17 cellular contexts compared by ENCODE assay signal in genomic region chr3:117630469-117630868, GRCh38.
DNase-seq lines count a peak whose midpoint lies in the region; ATAC-seq and TF ChIP-seq lines count a peak whose summit lies in the region.
"Had no signal": no experiment of that assay in that cellular context is flagged by ENCODE, and none has a peak within 500 bp of the region (broad histone marks: within the 10 kb centered on the region; RNA-seq: fewer than 3 reads in every experiment).

No MANE protein-coding gene starts in this region.

- POLR2A ChIA-PET in HEK293T (lab: Yijun Ruan, JAX), result no interaction called here

- CTCF ChIA-PET in HEK293T (lab: Yijun Ruan, JAX), result no interaction called here

- H3K27ac Mint-ChIP-seq in activated CD4-positive, alpha-beta T cell treated with anti-CD3 and anti-CD28 coated beads, Interleukin-2, amount 10 ng/mL, durations not matched to agents 24 days and 14 days, result no peak overlapping the region
- H3K27ac Mint-ChIP-seq: activated CD8-positive, alpha-beta T cell treated with anti-CD3 and anti-CD28 coated beads for 36 hours; activated naive CD4-positive, alpha-beta T cell treated with anti-CD3 and anti-CD28 coated beads for 36 hours; naive B cell; stimulated activated naive CD8-positive, alpha-beta T cell treated with anti-CD3 and anti-CD28 coated beads, Interleukin-15, Interleukin-2, amounts not matched to agents 100 ng/mL and 50 ng/mL, for 24 hours had no signal

- no peaks in the 10 kb centered on the region for H3K27me3 Mint-ChIP-seq in activated CD4-positive, alpha-beta T cell treated with anti-CD3 and anti-CD28 coated beads, Interleukin-2, amount 10 ng/mL, durations not matched to agents 24 days and 14 days
- H3K27me3 Mint-ChIP-seq: activated CD8-positive, alpha-beta T cell treated with anti-CD3 and anti-CD28 coated beads for 36 hours; naive B cell; stimulated activated naive CD8-positive, alpha-beta T cell treated with anti-CD3 and anti-CD28 coated beads, Interleukin-15, Interleukin-2, amounts not matched to agents 100 ng/mL and 50 ng/mL, for 24 hours had no signal

- ATAC-seq in GM19023 (IDR thresholded peaks at IDR 0.05; ENCODE audit: unreplicated experiment), result peak; percentile 44
- ATAC-seq in GM21737 (IDR thresholded peaks at IDR 0.05; ENCODE audit: unreplicated experiment), result peak; percentile 74
- peak; percentile 72 for ATAC-seq in HG03139 (IDR thresholded peaks at IDR 0.05; ENCODE audit: unreplicated experiment)
- ATAC-seq: activated CD8-positive, alpha-beta T cell treated with anti-CD3 and anti-CD28 coated beads for 36 hours; left colon had no signal

- H3K4me3 ChIP-seq in fibroblast of mammary gland (ENCODE audit: control insufficient read depth, low read depth, low read length), result no peak overlapping the region

- DNase-seq in fibroblast of mammary gland (ENCODE audit: low read depth) (peak; percentile 12), NCI-H2081 treated with DMSO at 0.1 percent for 48 hours (lab: John Stamatoyannopoulos, UW) (no peak), activated gamma-delta T cell (lab: John Stamatoyannopoulos, UW) (no peak), HEK293T (ENCODE audit: extremely low spot score) (no peak)
- DNase-seq in activated CD4-positive, alpha-beta T cell treated with anti-CD3 and anti-CD28 coated beads, Interleukin-2, amount 10 ng/mL, durations not matched to agents 24 days and 14 days, result no peak
- DNase-seq: activated CD8-positive, alpha-beta T cell treated with anti-CD3 and anti-CD28 coated beads for 36 hours; activated naive CD4-positive, alpha-beta T cell treated with anti-CD3 and anti-CD28 coated beads for 36 hours; caudate nucleus; H7; naive B cell; NCI-H526 treated with DMSO at 0.1 percent for 48 hours; T1000 had no signal

- TF ChIP-seq CTCF in fibroblast of mammary gland (conservative IDR thresholded peaks at IDR 0.05; ENCODE audit: control insufficient read depth, insufficient read depth, low read depth, low read length), result no peak

- intact Hi-C loops in activated CD4-positive, alpha-beta T cell treated with anti-CD3 and anti-CD28 coated beads, Interleukin-2, amount 10 ng/mL, durations not matched to agents 24 days and 14 days (cut with micrococcal nuclease), result no loop called here

- H3K4me3 Mint-ChIP-seq in activated CD4-positive, alpha-beta T cell treated with anti-CD3 and anti-CD28 coated beads, Interleukin-2, amount 10 ng/mL, durations not matched to agents 24 days and 14 days, result no peak overlapping the region
- H3K4me3 Mint-ChIP-seq: activated CD8-positive, alpha-beta T cell treated with anti-CD3 and anti-CD28 coated beads for 36 hours; activated naive CD4-positive, alpha-beta T cell treated with anti-CD3 and anti-CD28 coated beads for 36 hours; naive B cell; stimulated activated naive CD8-positive, alpha-beta T cell treated with anti-CD3 and anti-CD28 coated beads, Interleukin-15, Interleukin-2, amounts not matched to agents 100 ng/mL and 50 ng/mL, for 24 hours had no signal

- H3K36me3 Mint-ChIP-seq in activated CD4-positive, alpha-beta T cell treated with anti-CD3 and anti-CD28 coated beads, Interleukin-2, amount 10 ng/mL, durations not matched to agents 24 days and 14 days (ENCODE audit: low read depth), result no peaks in the 10 kb centered on the region
- H3K36me3 Mint-ChIP-seq: naive B cell had no signal

- H3K4me1 Mint-ChIP-seq in activated CD4-positive, alpha-beta T cell treated with anti-CD3 and anti-CD28 coated beads, Interleukin-2, amount 10 ng/mL, durations not matched to agents 24 days and 14 days, result no peaks in the 10 kb centered on the region
- H3K4me1 Mint-ChIP-seq: naive B cell had no signal

- no peaks in the 10 kb centered on the region for H3K9me3 Mint-ChIP-seq in activated CD4-positive, alpha-beta T cell treated with anti-CD3 and anti-CD28 coated beads, Interleukin-2, amount 10 ng/mL, durations not matched to agents 24 days and 14 days
- H3K9me3 Mint-ChIP-seq: activated CD8-positive, alpha-beta T cell treated with anti-CD3 and anti-CD28 coated beads for 36 hours; activated naive CD4-positive, alpha-beta T cell treated with anti-CD3 and anti-CD28 coated beads for 36 hours had no signal

TF ChIP-seq in HEK293T, 16 proteins besides CTCF, POLR2A, EP300 and RAD21:
- TF ChIP-seq HDGF (IDR thresholded peaks at IDR 0.05; ENCODE audit: borderline replicate concordance) (no peak), FOXA1 (IDR thresholded peaks at IDR 0.05) (no peak), SP1 (IDR thresholded peaks at IDR 0.05) (no peak), L3MBTL2 (conservative IDR thresholded peaks at IDR 0.05) (no peak), BHLHE40 (IDR thresholded peaks at IDR 0.05; ENCODE audit: borderline replicate concordance) (no peak), FOXK2 (IDR thresholded peaks at IDR 0.05) (no peak), PKNOX1 (IDR thresholded peaks at IDR 0.05) (no peak), ELF4 (IDR thresholded peaks at IDR 0.05) (no peak), ZNF384 (IDR thresholded peaks at IDR 0.05) (no peak)
